Comparison of ENCODE assay signal across 8 cellular contexts in the genomic region with DNA sequence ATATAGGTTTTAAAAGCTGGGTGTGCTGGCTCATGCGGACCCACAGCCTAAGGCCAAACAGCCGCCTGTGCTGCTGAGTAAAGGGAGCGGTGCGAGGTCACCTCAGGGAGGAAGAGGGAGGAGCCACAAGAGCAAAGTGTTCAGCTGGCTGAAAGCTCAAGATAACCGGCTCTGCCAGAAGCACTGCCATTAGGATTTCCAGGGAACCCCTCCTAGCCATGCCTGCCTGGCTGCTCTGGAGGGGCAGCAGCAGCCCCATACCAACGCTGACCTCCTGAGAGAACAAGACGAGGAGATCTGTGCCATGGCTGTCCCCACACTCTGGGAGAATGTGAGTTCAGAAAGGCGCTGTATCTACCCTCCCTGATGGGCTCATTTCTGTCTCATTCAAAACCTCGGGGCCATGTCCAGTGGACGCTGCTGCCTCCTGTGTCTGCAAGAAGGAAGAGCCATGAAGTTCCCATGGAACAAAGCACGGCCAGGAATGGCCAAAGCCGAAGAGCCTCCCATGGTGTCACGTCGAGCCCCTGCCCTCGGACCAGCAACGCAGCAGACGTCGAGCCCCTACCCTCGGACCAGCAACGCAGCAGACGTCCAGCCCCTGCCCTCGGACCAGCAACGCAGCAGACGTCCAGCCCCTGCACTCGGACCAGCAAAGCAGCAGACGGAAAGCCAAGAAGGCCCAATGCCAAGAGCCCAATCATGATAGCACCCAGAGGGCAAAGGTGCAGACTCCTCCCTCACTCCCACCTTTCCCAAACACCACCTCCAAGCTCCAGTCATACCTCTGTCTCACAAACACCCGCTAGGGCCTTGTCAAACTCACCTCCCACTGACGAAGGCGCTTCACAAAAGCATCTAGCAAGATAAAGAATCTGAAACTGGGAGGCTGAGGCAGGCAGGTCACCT.
A peak's percentile ranks its signal among the peaks of the same experiment; 100 is the strongest.
DNase-seq lines count a peak whose midpoint lies in the region; ATAC-seq, FAIRE-seq and TF ChIP-seq lines count a peak whose summit lies in the region.

No MANE protein-coding gene starts in this region.

- intact Hi-C loops in kidney (cut with DNase I) = no loop called here

- DNase-seq in A172 (ENCODE audit: low spot score) (peak; percentile 45), HuH-7 (ENCODE audit: low spot score) (peak; percentile 68), amniotic epithelial cell (ENCODE audit: low read depth) (peak; percentile 64), kidney (peak; percentile 61), GM23248 (no peak)

- no peak for FAIRE-seq in kidney (lab: Jason Lieb, UNC)

- H3K4me1 ChIP-seq in kidney (ENCODE audit: control insufficient read depth in 1 of 2, insufficient read depth in 1 of 2, low read depth in 1 of 2, low read length in 2 of 2) = peaks cover 23 to 31% of the 10 kb centered on the region in 2 donors
- peaks cover 10% of the 10 kb centered on the region; the same call in 1 of the 2 replicates for H3K4me1 ChIP-seq in GM23248 (ENCODE audit: insufficient read depth)

- TF ChIP-seq CTCF in kidney (IDR thresholded peaks at IDR 0.05; ENCODE audit: borderline replicate concordance, extremely low read depth, insufficient read depth) = no peak

- H3K9me3 ChIP-seq in kidney (ENCODE audit: control insufficient read depth in 1 of 2, low read length in 2 of 2) (no peaks in the 10 kb centered on the region), GM23248 (ENCODE audit: low read depth) (no peaks in the 10 kb centered on the region)

- ATAC-seq in HG03196 (IDR thresholded peaks at IDR 0.05; ENCODE audit: unreplicated experiment) = no peak
- no peak for ATAC-seq in HG02610 (IDR thresholded peaks at IDR 0.05; ENCODE audit: unreplicated experiment)
- ATAC-seq in HG03108 (IDR thresholded peaks at IDR 0.05; ENCODE audit: unreplicated experiment) = no peak

- H3K9me2 ChIP-seq in GM23248 (ENCODE audit: insufficient read depth) = no peaks in the 10 kb centered on the region

- H3K4me3 ChIP-seq in kidney (ENCODE audit: low read length in 2 of 2) = no peak overlapping the region
- H3K4me3 ChIP-seq in GM23248 = no peak overlapping the region

- in situ Hi-C loops in GM23248 (cut with MboI) = no loop called here

- peaks cover 60% of the 10 kb centered on the region for H4K20me1 ChIP-seq in GM23248 (ENCODE audit: insufficient read depth)

- H3K79me2 ChIP-seq in GM23248 (ENCODE audit: insufficient read depth) = peaks cover 100% of the 10 kb centered on the region

- H3K4me2 ChIP-seq in GM23248 (ENCODE audit: unreplicated experiment) = no peak overlapping the region

- H3K27ac ChIP-seq in kidney (ENCODE audit: low read depth in 2 of 2, low read length in 2 of 2) (peak overlapping the region in 1 of 2 donors; percentile 18), GM23248 (no peak overlapping the region)

- no peaks in the 10 kb centered on the region for H3K36me3 ChIP-seq in kidney (ENCODE audit: control insufficient read depth in 1 of 2, insufficient read depth in 2 of 2, low read length in 2 of 2)
- no peaks in the 10 kb centered on the region; the same call in 1 of the 2 replicates for H3K36me3 ChIP-seq in GM23248 (ENCODE audit: low read depth)

- H2AFZ ChIP-seq in GM23248 = no peak overlapping the region

- no peaks in the 10 kb centered on the region for H3K27me3 ChIP-seq in GM23248 (replicated peaks; ENCODE audit: insufficient read depth)

- H3K9ac ChIP-seq in kidney (ENCODE audit: low read length in 2 of 2) (no peak overlapping the region), GM23248 (no peak overlapping the region)

- WGBS in GM23248 (ENCODE audit: low coverage in 1 of 2, low lambda C conversion rate in 2 of 2, missing lambda C conversion rate in 2 of 2), 2 experiments = 80 to 83% methylated on average over 28 to 29 of the region's 29 CpGs

- H3F3A ChIP-seq in GM23248 (ENCODE audit: insufficient read depth) = no peaks in the 10 kb centered on the region
